Comparison of ENCODE assay signal across 1 cellular context in the genomic region with DNA sequence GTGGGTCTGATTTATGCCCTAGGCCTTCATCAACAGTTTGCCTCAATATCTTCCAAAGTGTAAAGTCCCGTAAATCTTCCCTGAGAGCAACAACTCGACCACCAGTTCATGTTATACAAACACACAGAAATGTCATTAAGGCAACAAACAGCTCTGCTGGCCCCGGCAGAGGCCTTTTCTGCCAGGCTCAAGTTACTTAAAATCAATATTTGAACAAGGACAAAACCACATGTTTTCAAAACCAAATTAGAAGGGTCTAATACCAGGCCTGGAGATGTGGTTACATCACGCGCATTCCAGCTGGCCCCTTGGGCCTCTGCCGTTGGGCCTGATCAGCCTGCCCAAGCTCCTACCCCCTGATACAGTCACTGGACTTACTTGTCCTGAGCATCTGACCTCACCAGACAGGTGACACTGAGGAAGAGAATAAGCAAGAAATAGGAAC.
A peak's percentile ranks its signal among the peaks of the same experiment; 100 is the strongest.
TF ChIP-seq lines count a peak whose summit lies in the region.

No MANE protein-coding gene starts in this region.

TF ChIP-seq in HepG2, 621 proteins besides CTCF, POLR2A, EP300 and RAD21 (continued from another document and continues in another):
- TF ChIP-seq, protein P1, sequence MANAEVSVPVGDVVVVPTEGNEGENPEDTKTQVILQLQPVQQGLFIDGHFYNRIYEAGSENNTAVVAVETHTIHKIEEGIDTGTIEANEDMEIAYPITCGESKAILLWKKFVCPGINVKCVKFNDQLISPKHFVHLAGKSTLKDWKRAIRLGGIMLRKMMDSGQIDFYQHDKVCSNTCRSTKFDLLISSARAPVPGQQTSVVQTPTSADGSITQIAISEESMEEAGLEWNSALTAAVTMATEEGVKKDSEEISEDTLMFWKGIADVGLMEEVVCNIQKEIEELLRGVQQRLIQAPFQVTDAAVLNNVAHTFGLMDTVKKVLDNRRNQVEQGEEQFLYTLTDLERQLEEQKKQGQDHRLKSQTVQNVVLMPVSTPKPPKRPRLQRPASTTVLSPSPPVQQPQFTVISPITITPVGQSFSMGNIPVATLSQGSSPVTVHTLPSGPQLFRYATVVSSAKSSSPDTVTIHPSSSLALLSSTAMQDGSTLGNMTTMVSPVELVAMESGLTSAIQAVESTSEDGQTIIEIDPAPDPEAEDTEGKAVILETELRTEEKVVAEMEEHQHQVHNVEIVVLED (CRISPR knock-in tag; IDR thresholded peaks at IDR 0.05; ENCODE audit: borderline replicate concordance) = 0 out of 2 replicates have a peak, but pooled peaks have one; percentile 64
- TF ChIP-seq ZNF607 (CRISPR knock-in tag; IDR thresholded peaks at IDR 0.05; ENCODE audit: borderline replicate concordance) (0 out of 2 replicates have a peak, but pooled peaks have one; percentile 44), KAT2B (IDR thresholded peaks at IDR 0.05; ENCODE audit: borderline replicate concordance, low read depth, low read length) (no peak), GFI1 (CRISPR knock-in tag; IDR thresholded peaks at IDR 0.05; ENCODE audit: borderline replicate concordance) (peak; percentile 96), ARNT2 (CRISPR knock-in tag; IDR thresholded peaks at IDR 0.05; ENCODE audit: low read depth) (peak; percentile 57; the same call in 1 of the 2 replicates), ZBTB7B (CRISPR knock-in tag; IDR thresholded peaks at IDR 0.05) (peak; percentile 96), ZNF230 (CRISPR knock-in tag; IDR thresholded peaks at IDR 0.05) (peak; percentile 79; the same call in 1 of the 2 replicates), ZNF12 (CRISPR knock-in tag; IDR thresholded peaks at IDR 0.05) (peak; percentile 76), ZBTB38 (CRISPR knock-in tag; IDR thresholded peaks at IDR 0.05) (no peak; the same call in 1 of the 2 replicates), NFYC (CRISPR knock-in tag; IDR thresholded peaks at IDR 0.05) (peak; percentile 23; the same call in 1 of the 2 replicates), ZFP90 (CRISPR knock-in tag; IDR thresholded peaks at IDR 0.05; ENCODE audit: borderline replicate concordance) (no peak; the same call in 1 of the 2 replicates), RXRA (CRISPR knock-in tag; IDR thresholded peaks at IDR 0.05) (peak; percentile 84; the same call in 1 of the 2 replicates), HHEX (CRISPR knock-in tag; IDR thresholded peaks at IDR 0.05) (peak; percentile 87), DNMT3B (CRISPR knock-in tag; conservative IDR thresholded peaks at IDR 0.05) (peak; percentile 88), ELF1 (CRISPR knock-in tag; IDR thresholded peaks at IDR 0.05) (0 out of 2 replicates have a peak, but pooled peaks have one; percentile 45), TP53 (CRISPR knock-in tag; conservative IDR thresholded peaks at IDR 0.05) (peak; percentile 16; the same call in 1 of the 2 replicates), FOXA1 (IDR thresholded peaks at IDR 0.05) (peak; percentile 92), FOXA1 (CRISPR knock-in tag; IDR thresholded peaks at IDR 0.05) (peak; percentile 93), ZNF878 (CRISPR knock-in tag; IDR thresholded peaks at IDR 0.05) (peak; percentile 89; the same call in 1 of the 2 replicates), ZNF501 (CRISPR knock-in tag; IDR thresholded peaks at IDR 0.05) (peak; percentile 55; the same call in 1 of the 2 replicates)
- TF ChIP-seq, protein P2, sequence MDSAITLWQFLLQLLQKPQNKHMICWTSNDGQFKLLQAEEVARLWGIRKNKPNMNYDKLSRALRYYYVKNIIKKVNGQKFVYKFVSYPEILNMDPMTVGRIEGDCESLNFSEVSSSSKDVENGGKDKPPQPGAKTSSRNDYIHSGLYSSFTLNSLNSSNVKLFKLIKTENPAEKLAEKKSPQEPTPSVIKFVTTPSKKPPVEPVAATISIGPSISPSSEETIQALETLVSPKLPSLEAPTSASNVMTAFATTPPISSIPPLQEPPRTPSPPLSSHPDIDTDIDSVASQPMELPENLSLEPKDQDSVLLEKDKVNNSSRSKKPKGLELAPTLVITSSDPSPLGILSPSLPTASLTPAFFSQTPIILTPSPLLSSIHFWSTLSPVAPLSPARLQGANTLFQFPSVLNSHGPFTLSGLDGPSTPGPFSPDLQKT (CRISPR knock-in tag; IDR thresholded peaks at IDR 0.05; ENCODE audit: borderline replicate concordance) = no peak
- TF ChIP-seq, protein P3, sequence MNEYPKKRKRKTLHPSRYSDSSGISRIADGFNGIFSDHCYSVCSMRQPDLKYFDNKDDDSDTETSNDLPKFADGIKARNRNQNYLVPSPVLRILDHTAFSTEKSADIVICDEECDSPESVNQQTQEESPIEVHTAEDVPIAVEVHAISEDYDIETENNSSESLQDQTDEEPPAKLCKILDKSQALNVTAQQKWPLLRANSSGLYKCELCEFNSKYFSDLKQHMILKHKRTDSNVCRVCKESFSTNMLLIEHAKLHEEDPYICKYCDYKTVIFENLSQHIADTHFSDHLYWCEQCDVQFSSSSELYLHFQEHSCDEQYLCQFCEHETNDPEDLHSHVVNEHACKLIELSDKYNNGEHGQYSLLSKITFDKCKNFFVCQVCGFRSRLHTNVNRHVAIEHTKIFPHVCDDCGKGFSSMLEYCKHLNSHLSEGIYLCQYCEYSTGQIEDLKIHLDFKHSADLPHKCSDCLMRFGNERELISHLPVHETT (CRISPR knock-in tag; conservative IDR thresholded peaks at IDR 0.05) = 0 out of 2 replicates have a peak, but pooled peaks have one; percentile 13
- TF ChIP-seq, protein P4, sequence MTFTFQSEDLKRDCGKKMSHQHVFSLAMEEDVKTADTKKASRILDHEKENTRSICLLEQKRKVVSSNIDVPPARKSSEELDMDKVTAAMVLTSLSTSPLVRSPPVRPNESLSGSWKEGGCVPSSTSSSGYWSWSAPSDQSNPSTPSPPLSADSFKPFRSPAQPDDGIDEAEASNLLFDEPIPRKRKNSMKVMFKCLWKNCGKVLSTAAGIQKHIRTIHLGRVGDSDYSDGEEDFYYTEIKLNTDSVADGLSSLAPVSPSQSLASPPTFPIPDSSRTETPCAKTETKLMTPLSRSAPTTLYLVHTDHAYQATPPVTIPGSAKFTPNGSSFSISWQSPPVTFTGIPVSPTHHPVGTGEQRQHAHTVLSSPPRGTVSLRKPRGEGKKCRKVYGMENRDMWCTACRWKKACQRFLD (CRISPR knock-in tag; IDR thresholded peaks at IDR 0.05; ENCODE audit: borderline replicate concordance) = no peak
- TF ChIP-seq, protein P5, sequence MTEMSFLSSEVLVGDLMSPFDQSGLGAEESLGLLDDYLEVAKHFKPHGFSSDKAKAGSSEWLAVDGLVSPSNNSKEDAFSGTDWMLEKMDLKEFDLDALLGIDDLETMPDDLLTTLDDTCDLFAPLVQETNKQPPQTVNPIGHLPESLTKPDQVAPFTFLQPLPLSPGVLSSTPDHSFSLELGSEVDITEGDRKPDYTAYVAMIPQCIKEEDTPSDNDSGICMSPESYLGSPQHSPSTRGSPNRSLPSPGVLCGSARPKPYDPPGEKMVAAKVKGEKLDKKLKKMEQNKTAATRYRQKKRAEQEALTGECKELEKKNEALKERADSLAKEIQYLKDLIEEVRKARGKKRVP (CRISPR knock-in tag; IDR thresholded peaks at IDR 0.05) = peak in 1 of 2 experiments; percentile 95; a peak in 2 of 4 replicates
- TF ChIP-seq, protein P6, sequence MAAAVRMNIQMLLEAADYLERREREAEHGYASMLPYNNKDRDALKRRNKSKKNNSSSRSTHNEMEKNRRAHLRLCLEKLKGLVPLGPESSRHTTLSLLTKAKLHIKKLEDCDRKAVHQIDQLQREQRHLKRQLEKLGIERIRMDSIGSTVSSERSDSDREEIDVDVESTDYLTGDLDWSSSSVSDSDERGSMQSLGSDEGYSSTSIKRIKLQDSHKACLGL (CRISPR knock-in tag; IDR thresholded peaks at IDR 0.05) = no peak
- TF ChIP-seq, protein P7, sequence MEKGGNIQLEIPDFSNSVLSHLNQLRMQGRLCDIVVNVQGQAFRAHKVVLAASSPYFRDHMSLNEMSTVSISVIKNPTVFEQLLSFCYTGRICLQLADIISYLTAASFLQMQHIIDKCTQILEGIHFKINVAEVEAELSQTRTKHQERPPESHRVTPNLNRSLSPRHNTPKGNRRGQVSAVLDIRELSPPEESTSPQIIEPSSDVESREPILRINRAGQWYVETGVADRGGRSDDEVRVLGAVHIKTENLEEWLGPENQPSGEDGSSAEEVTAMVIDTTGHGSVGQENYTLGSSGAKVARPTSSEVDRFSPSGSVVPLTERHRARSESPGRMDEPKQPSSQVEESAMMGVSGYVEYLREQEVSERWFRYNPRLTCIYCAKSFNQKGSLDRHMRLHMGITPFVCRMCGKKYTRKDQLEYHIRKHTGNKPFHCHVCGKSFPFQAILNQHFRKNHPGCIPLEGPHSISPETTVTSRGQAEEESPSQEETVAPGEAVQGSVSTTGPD (CRISPR knock-in tag; IDR thresholded peaks at IDR 0.05) = peak; percentile 96
- TF ChIP-seq, protein P8, sequence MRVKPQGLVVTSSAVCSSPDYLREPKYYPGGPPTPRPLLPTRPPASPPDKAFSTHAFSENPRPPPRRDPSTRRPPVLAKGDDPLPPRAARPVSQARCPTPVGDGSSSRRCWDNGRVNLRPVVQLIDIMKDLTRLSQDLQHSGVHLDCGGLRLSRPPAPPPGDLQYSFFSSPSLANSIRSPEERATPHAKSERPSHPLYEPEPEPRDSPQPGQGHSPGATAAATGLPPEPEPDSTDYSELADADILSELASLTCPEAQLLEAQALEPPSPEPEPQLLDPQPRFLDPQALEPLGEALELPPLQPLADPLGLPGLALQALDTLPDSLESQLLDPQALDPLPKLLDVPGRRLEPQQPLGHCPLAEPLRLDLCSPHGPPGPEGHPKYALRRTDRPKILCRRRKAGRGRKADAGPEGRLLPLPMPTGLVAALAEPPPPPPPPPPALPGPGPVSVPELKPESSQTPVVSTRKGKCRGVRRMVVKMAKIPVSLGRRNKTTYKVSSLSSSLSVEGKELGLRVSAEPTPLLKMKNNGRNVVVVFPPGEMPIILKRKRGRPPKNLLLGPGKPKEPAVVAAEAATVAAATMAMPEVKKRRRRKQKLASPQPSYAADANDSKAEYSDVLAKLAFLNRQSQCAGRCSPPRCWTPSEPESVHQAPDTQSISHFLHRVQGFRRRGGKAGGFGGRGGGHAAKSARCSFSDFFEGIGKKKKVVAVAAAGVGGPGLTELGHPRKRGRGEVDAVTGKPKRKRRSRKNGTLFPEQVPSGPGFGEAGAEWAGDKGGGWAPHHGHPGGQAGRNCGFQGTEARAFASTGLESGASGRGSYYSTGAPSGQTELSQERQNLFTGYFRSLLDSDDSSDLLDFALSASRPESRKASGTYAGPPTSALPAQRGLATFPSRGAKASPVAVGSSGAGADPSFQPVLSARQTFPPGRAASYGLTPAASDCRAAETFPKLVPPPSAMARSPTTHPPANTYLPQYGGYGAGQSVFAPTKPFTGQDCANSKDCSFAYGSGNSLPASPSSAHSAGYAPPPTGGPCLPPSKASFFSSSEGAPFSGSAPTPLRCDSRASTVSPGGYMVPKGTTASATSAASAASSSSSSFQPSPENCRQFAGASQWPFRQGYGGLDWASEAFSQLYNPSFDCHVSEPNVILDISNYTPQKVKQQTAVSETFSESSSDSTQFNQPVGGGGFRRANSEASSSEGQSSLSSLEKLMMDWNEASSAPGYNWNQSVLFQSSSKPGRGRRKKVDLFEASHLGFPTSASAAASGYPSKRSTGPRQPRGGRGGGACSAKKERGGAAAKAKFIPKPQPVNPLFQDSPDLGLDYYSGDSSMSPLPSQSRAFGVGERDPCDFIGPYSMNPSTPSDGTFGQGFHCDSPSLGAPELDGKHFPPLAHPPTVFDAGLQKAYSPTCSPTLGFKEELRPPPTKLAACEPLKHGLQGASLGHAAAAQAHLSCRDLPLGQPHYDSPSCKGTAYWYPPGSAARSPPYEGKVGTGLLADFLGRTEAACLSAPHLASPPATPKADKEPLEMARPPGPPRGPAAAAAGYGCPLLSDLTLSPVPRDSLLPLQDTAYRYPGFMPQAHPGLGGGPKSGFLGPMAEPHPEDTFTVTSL (CRISPR knock-in tag; IDR thresholded peaks at IDR 0.05; ENCODE audit: borderline replicate concordance) = peak; percentile 99
- TF ChIP-seq, protein P9, sequence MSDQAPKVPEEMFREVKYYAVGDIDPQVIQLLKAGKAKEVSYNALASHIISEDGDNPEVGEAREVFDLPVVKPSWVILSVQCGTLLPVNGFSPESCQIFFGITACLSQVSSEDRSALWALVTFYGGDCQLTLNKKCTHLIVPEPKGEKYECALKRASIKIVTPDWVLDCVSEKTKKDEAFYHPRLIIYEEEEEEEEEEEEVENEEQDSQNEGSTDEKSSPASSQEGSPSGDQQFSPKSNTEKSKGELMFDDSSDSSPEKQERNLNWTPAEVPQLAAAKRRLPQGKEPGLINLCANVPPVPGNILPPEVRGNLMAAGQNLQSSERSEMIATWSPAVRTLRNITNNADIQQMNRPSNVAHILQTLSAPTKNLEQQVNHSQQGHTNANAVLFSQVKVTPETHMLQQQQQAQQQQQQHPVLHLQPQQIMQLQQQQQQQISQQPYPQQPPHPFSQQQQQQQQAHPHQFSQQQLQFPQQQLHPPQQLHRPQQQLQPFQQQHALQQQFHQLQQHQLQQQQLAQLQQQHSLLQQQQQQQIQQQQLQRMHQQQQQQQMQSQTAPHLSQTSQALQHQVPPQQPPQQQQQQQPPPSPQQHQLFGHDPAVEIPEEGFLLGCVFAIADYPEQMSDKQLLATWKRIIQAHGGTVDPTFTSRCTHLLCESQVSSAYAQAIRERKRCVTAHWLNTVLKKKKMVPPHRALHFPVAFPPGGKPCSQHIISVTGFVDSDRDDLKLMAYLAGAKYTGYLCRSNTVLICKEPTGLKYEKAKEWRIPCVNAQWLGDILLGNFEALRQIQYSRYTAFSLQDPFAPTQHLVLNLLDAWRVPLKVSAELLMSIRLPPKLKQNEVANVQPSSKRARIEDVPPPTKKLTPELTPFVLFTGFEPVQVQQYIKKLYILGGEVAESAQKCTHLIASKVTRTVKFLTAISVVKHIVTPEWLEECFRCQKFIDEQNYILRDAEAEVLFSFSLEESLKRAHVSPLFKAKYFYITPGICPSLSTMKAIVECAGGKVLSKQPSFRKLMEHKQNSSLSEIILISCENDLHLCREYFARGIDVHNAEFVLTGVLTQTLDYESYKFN (CRISPR knock-in tag; conservative IDR thresholded peaks at IDR 0.05) = peak; percentile 99
- TF ChIP-seq, protein P10, sequence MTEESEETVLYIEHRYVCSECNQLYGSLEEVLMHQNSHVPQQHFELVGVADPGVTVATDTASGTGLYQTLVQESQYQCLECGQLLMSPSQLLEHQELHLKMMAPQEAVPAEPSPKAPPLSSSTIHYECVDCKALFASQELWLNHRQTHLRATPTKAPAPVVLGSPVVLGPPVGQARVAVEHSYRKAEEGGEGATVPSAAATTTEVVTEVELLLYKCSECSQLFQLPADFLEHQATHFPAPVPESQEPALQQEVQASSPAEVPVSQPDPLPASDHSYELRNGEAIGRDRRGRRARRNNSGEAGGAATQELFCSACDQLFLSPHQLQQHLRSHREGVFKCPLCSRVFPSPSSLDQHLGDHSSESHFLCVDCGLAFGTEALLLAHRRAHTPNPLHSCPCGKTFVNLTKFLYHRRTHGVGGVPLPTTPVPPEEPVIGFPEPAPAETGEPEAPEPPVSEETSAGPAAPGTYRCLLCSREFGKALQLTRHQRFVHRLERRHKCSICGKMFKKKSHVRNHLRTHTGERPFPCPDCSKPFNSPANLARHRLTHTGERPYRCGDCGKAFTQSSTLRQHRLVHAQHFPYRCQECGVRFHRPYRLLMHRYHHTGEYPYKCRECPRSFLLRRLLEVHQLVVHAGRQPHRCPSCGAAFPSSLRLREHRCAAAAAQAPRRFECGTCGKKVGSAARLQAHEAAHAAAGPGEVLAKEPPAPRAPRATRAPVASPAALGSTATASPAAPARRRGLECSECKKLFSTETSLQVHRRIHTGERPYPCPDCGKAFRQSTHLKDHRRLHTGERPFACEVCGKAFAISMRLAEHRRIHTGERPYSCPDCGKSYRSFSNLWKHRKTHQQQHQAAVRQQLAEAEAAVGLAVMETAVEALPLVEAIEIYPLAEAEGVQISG (CRISPR knock-in tag; IDR thresholded peaks at IDR 0.05) = peak; percentile 66
- TF ChIP-seq, protein P11, sequence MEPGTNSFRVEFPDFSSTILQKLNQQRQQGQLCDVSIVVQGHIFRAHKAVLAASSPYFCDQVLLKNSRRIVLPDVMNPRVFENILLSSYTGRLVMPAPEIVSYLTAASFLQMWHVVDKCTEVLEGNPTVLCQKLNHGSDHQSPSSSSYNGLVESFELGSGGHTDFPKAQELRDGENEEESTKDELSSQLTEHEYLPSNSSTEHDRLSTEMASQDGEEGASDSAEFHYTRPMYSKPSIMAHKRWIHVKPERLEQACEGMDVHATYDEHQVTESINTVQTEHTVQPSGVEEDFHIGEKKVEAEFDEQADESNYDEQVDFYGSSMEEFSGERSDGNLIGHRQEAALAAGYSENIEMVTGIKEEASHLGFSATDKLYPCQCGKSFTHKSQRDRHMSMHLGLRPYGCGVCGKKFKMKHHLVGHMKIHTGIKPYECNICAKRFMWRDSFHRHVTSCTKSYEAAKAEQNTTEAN (CRISPR knock-in tag; conservative IDR thresholded peaks at IDR 0.05) = peak; percentile 82
